Comparison of ENCODE assay signal across 14 cellular contexts in the genomic region with DNA sequence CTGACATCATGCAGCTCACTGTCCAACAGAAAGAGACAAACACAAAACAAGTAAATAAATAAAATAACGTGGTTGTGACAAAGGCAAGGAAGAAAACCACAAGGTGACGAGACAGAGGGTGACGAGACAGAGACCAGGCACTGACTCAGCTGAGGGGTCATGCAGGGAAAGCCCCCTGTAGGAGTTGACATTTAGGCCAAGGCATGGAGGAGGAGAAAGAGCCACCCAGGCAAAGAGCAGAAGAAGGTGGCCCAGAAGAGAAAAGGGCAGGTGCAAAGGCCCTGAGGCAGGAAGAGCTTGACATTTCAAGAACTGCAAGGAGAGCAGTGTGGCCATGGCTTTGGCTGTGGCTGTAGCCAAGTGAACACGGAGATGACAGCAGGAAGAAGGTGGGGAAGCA.
DNase-seq lines count a peak whose midpoint lies in the region; ATAC-seq and TF ChIP-seq lines count a peak whose summit lies in the region.
"Had no signal": no experiment of that assay in that cellular context is flagged by ENCODE, and none has a peak within 500 bp of the region (broad histone marks: within the 10 kb centered on the region; RNA-seq: fewer than 3 reads in every experiment).

No MANE protein-coding gene starts in this region.

- TF ChIP-seq RAD21 in IMR-90 (IDR thresholded peaks at IDR 0.05; ENCODE audit: low read length): no peak

- peak in 2 of 3 donors; percentile 29 for DNase-seq in CD4-positive, CD25-positive, alpha-beta regulatory T cell
- DNase-seq in IMR-90: no peak
- DNase-seq in activated T-cell treated with anti-CD3 and anti-CD28 coated beads for 48 hours (ENCODE audit: low read depth): peak; percentile 59
- DNase-seq in naive thymus-derived CD4-positive, alpha-beta T cell: peak in 1 of 9 donors; percentile 39
- no peak for DNase-seq in GM23338 (ENCODE audit: low spot score)
- no peak for DNase-seq in HuH-7 (ENCODE audit: low spot score)
- no peak for DNase-seq in AG08396 (ENCODE audit: low spot score)
- DNase-seq in islet precursor cell: no peak
- DNase-seq: cerebellar nuclear complex, GM23248, NCI-H146, NCI-H748 treated with DMSO at 0.1 percent for 48 hours had no signal

- no peak overlapping the region for H2BK120ac ChIP-seq in IMR-90 (ENCODE audit: low read depth, low read length)

- no peak overlapping the region for H3K9ac ChIP-seq in IMR-90 (ENCODE audit: low read depth, low read length)
- H3K9ac ChIP-seq: GM23248 had no signal

- H2AFZ ChIP-seq in IMR-90 (replicated peaks; ENCODE audit: low read length, poor library complexity) (peak overlapping the region; percentile 7), GM23338 (no peak overlapping the region)
- H2AFZ ChIP-seq: GM23248 had no signal

- H2BK15ac ChIP-seq in IMR-90 (ENCODE audit: low read depth, low read length): no peak overlapping the region

- CTCF ChIA-PET in IMR-90 (lab: Yijun Ruan, JAX): interaction anchor here (1.0 kb wide), 1 partner anchor 10 kb away, joined by 5 read pairs; no protein-coding TSS in a partner anchor
- CTCF ChIA-PET in naive thymus-derived CD4-positive, alpha-beta T cell (lab: Charles Lee): interaction anchor here (1.0 to 19.2 kb wide), 3 partner anchors 12 to 73 kb away, joined by 3 to 643 read pairs (median 32); a partner anchor contains a TSS

- in situ Hi-C loops in IMR-90 (cut with MboI; ENCODE audit: low sequenced_read_pairs): no loop called here

- TF ChIP-seq CTCF in IMR-90 (conservative IDR thresholded peaks at IDR 0.05; ENCODE audit: low read depth, low read length) (no peak), GM23338 (conservative IDR thresholded peaks at IDR 0.05; ENCODE audit: low read depth in 2 of 2) (no peak)

- POLR2A ChIA-PET in IMR-90 (lab: Charles Lee; ENCODE audit: unreplicated experiment): no interaction called here
- POLR2A ChIA-PET in naive thymus-derived CD4-positive, alpha-beta T cell (lab: Charles Lee): interaction anchor here (1.2 to 18.0 kb wide), 5 partner anchors 10 to 73 kb away, joined by 3 to 559 read pairs (median 6); a partner anchor contains a TSS

- no peak overlapping the region for H3K4ac ChIP-seq in IMR-90 (ENCODE audit: low read depth, low read length)

- no peak overlapping the region for H4K91ac ChIP-seq in IMR-90 (ENCODE audit: insufficient read depth, low read depth, low read length)

- ATAC-seq in CD4-positive, CD25-positive, alpha-beta regulatory T cell (ENCODE audit: low read depth in 2 of 2): no peak
- no peak for ATAC-seq in IMR-90 (ENCODE audit: low read depth)
- ATAC-seq in naive thymus-derived CD4-positive, alpha-beta T cell: no peak
- no peak for ATAC-seq in GM23338

- no peak overlapping the region for H3K14ac ChIP-seq in IMR-90 (replicated peaks; ENCODE audit: low read depth, low read length)

- no TSS peak for BruUV-seq in IMR-90 (replicated peaks; lab: Mats Ljungman, UMichigan)

- peak overlapping the region; percentile 18 for H3K27ac ChIP-seq in CD4-positive, CD25-positive, alpha-beta regulatory T cell (ENCODE audit: insufficient read depth, low read length, poor library complexity, severe bottlenecking)
- H3K27ac ChIP-seq in IMR-90 (ENCODE audit: insufficient read depth, low read length) (no peak overlapping the region), GM23338 (ENCODE audit: low read depth) (no peak overlapping the region)
- peak overlapping the region; percentile 32 for H3K27ac ChIP-seq in naive thymus-derived CD4-positive, alpha-beta T cell (ENCODE audit: low read depth, low read length)
- H3K27ac ChIP-seq: C4-2B, GM23248, vagina had no signal

- no peak overlapping the region for H4K8ac ChIP-seq in IMR-90 (ENCODE audit: low read depth in 2 of 2, low read length in 2 of 2)

- H3K23ac ChIP-seq in IMR-90 (ENCODE audit: low read depth, low read length): no peak overlapping the region

- no peak overlapping the region for H2AK5ac ChIP-seq in IMR-90 (ENCODE audit: low read depth, low read length)

- H2AK9ac ChIP-seq in IMR-90 (replicated peaks; ENCODE audit: low read depth, low read length, poor library complexity): no peak overlapping the region

- dilution Hi-C loops in IMR-90 (cut with HindIII; ENCODE audit: low sequenced_read_pairs, unreplicated experiment): no loop called here

- TF ChIP-seq POLR2A in IMR-90 (IDR thresholded peaks at IDR 0.05; ENCODE audit: low read depth, low read length): no peak

- intact Hi-C loops in IMR-90 (cut with micrococcal nuclease): no loop called here
- intact Hi-C loops in naive thymus-derived CD4-positive, alpha-beta T cell (cut with micrococcal nuclease): loop anchor here in 1 of 2 donors (10.0 kb wide), 2 partner anchors 260 to 880 kb away; a partner anchor contains a TSS

- H3K27me3 ChIP-seq in CD4-positive, CD25-positive, alpha-beta regulatory T cell (ENCODE audit: control insufficient read depth, insufficient read depth, low read length): no peaks in the 10 kb centered on the region
- H3K27me3 ChIP-seq in IMR-90 (ENCODE audit: control insufficient read depth, insufficient read depth, low read length) (peaks cover 16% of the 10 kb centered on the region), GM23338 (ENCODE audit: insufficient read depth) (peaks cover 14% of the 10 kb centered on the region)
- H3K27me3 ChIP-seq in naive thymus-derived CD4-positive, alpha-beta T cell (ENCODE audit: control insufficient read depth in 2 of 2, insufficient read depth in 2 of 2, low read length in 2 of 2): no peaks in the 10 kb centered on the region
- H3K27me3 ChIP-seq: vagina had no signal

- no peaks in the 10 kb centered on the region for H3K36me3 ChIP-seq in CD4-positive, CD25-positive, alpha-beta regulatory T cell (ENCODE audit: control insufficient read depth, insufficient read depth, low read length)
- H3K36me3 ChIP-seq in IMR-90 (ENCODE audit: control insufficient read depth, insufficient read depth, low read length) (no peaks in the 10 kb centered on the region), GM23338 (ENCODE audit: insufficient read depth) (no peaks in the 10 kb centered on the region)
- H3K36me3 ChIP-seq in naive thymus-derived CD4-positive, alpha-beta T cell (ENCODE audit: control insufficient read depth in 2 of 3, insufficient read depth in 3 of 3, low read length in 3 of 3): no peaks in the 10 kb centered on the region
- H3K36me3 ChIP-seq: vagina had no signal

- H3K4me2 ChIP-seq in IMR-90 (ENCODE audit: low read depth, low read length) (no peak overlapping the region), GM23338 (no peak overlapping the region)

- H2BK5ac ChIP-seq in IMR-90 (ENCODE audit: low read depth, low read length, poor library complexity, severe bottlenecking): no peak overlapping the region

- H3F3A ChIP-seq in GM23338 (replicated peaks; ENCODE audit: low read depth): peaks cover 4% of the 10 kb centered on the region; the same call in 1 of the 2 replicates

- no peak overlapping the region for H4K5ac ChIP-seq in IMR-90 (ENCODE audit: low read depth, low read length)

- H3K4me1 Mint-ChIP-seq in CD4-positive, CD25-positive, alpha-beta regulatory T cell: peaks cover 30 to 90% (median 62%) of the 10 kb centered on the region in 4 donors
- H3K4me1 Mint-ChIP-seq in naive thymus-derived CD4-positive, alpha-beta T cell: peaks cover 47 to 90% (median 84%) of the 10 kb centered on the region in 7 donors
- peaks cover 28% of the 10 kb centered on the region for H3K4me1 Mint-ChIP-seq in GM23338

- no peak overlapping the region for H3K4me3 ChIP-seq in CD4-positive, CD25-positive, alpha-beta regulatory T cell (ENCODE audit: low read depth, low read length)
- no peak overlapping the region for H3K4me3 ChIP-seq in IMR-90 (ENCODE audit: insufficient read depth, low read depth, low read length)
- H3K4me3 ChIP-seq in naive thymus-derived CD4-positive, alpha-beta T cell (ENCODE audit: low read length): no peak overlapping the region
- no peak overlapping the region for H3K4me3 ChIP-seq in GM23338
- H3K4me3 ChIP-seq: GM23248, vagina had no signal

- 40% methylated on average over 1 of the region's 4 CpGs; no CpG with 5 or more reads in 1 of the 2 experiments for WGBS in IMR-90 (ENCODE audit: extremely low coverage in 2 of 2, insufficient read length in 1 of 2), 2 experiments

- H3K9me1 ChIP-seq in IMR-90 (ENCODE audit: insufficient read depth, low read length): no peaks in the 10 kb centered on the region; the same call in 1 of the 2 replicates

- no peaks in the 10 kb centered on the region for H3K79me2 ChIP-seq in GM23338 (replicated peaks; ENCODE audit: insufficient read depth)

- H4K20me1 ChIP-seq in IMR-90 (ENCODE audit: insufficient read depth, low read length) (no peaks in the 10 kb centered on the region; the same call in 1 of the 2 replicates), GM23338 (replicated peaks; ENCODE audit: insufficient read depth) (no peaks in the 10 kb centered on the region)

- no peak overlapping the region for H3K56ac ChIP-seq in IMR-90 (ENCODE audit: extremely low read depth, insufficient read depth, low read length)

- no peak overlapping the region for H2BK20ac ChIP-seq in IMR-90 (ENCODE audit: low read depth, low read length)

- H3K36me3 Mint-ChIP-seq in CD4-positive, CD25-positive, alpha-beta regulatory T cell: peaks cover 10% of the 10 kb centered on the region
- H3K36me3 Mint-ChIP-seq in naive thymus-derived CD4-positive, alpha-beta T cell: peaks cover 0 to 25% (median 6%) of the 10 kb centered on the region in 5 donors
- H3K36me3 Mint-ChIP-seq in GM23338 (ENCODE audit: low read depth): no peaks in the 10 kb centered on the region

- peak overlapping the region; percentile 68 to 95 (median 93) for H3K27ac Mint-ChIP-seq in CD4-positive, CD25-positive, alpha-beta regulatory T cell
- H3K27ac Mint-ChIP-seq in naive thymus-derived CD4-positive, alpha-beta T cell: peak overlapping the region; percentile 62 to 98 (median 94)
- H3K27ac Mint-ChIP-seq in GM23338: no peak overlapping the region

- H3K4me1 ChIP-seq in CD4-positive, CD25-positive, alpha-beta regulatory T cell (ENCODE audit: control insufficient read depth, insufficient read depth, low read length, poor library complexity, severe bottlenecking): peaks cover 70% of the 10 kb centered on the region
- H3K4me1 ChIP-seq in IMR-90 (ENCODE audit: control insufficient read depth, insufficient read depth, low read length) (no peaks in the 10 kb centered on the region), GM23338 (ENCODE audit: insufficient read depth) (peaks cover 7% of the 10 kb centered on the region; the same call in 1 of the 2 replicates)
- peaks cover 23 to 63% of the 10 kb centered on the region in 2 donors for H3K4me1 ChIP-seq in naive thymus-derived CD4-positive, alpha-beta T cell (ENCODE audit: control insufficient read depth in 2 of 2, insufficient read depth in 2 of 2, low read length in 2 of 2)

- no peak overlapping the region for H3K18ac ChIP-seq in IMR-90 (ENCODE audit: low read depth, low read length)

- H3K9me3 Mint-ChIP-seq in CD4-positive, CD25-positive, alpha-beta regulatory T cell: peaks cover 0 to 4% (median 0%) of the 10 kb centered on the region in 7 donors
- H3K9me3 Mint-ChIP-seq in naive thymus-derived CD4-positive, alpha-beta T cell: peaks cover 0 to 8% (median 0%) of the 10 kb centered on the region in 11 donors
- H3K9me3 Mint-ChIP-seq in GM23338: no peaks in the 10 kb centered on the region; the same call in 2 of the 3 replicates

- no peaks in the 10 kb centered on the region for H3K27me3 Mint-ChIP-seq in CD4-positive, CD25-positive, alpha-beta regulatory T cell
- peaks cover 0 to 5% (median 0%) of the 10 kb centered on the region in 5 donors for H3K27me3 Mint-ChIP-seq in naive thymus-derived CD4-positive, alpha-beta T cell
- peaks cover 17% of the 10 kb centered on the region for H3K27me3 Mint-ChIP-seq in GM23338 (ENCODE audit: insufficient read depth, low read depth, poor library complexity)

- no peaks in the 10 kb centered on the region for H3K9me2 ChIP-seq in GM23338 (ENCODE audit: insufficient read depth)

- H3K9me3 ChIP-seq in CD4-positive, CD25-positive, alpha-beta regulatory T cell (ENCODE audit: control insufficient read depth in 2 of 2, low read length in 2 of 2): no peaks in the 10 kb centered on the region
- no peaks in the 10 kb centered on the region for H3K9me3 ChIP-seq in IMR-90 (ENCODE audit: control insufficient read depth, insufficient read depth, low read length)
- H3K9me3 ChIP-seq in naive thymus-derived CD4-positive, alpha-beta T cell (ENCODE audit: control insufficient read depth in 2 of 3, low read length in 3 of 3): no peaks in the 10 kb centered on the region
- H3K9me3 ChIP-seq: vagina had no signal

- peak overlapping the region; percentile 1 to 59 (median 46) for H3K4me3 Mint-ChIP-seq in CD4-positive, CD25-positive, alpha-beta regulatory T cell
- H3K4me3 Mint-ChIP-seq in naive thymus-derived CD4-positive, alpha-beta T cell: peak overlapping the region in 7 of 10 donors; percentile 10 to 65 (median 52)
- H3K4me3 Mint-ChIP-seq in GM23338: no peak overlapping the region

- no peaks in the 10 kb centered on the region for H3K79me1 ChIP-seq in IMR-90 (ENCODE audit: low read depth in 1 of 2, low read length in 2 of 2)

Comparison
In these comparisons a context has a peak if more than half of its experiments do, and no peak if none do; other contexts are left out.
1. DNase-seq: peak in CD4-positive, CD25-positive, alpha-beta regulatory T cell (2 of 3) and activated T-cell treated with anti-CD3 and anti-CD28 coated beads for 48 hours (single experiment); none in IMR-90 (single experiment), GM23338 (single experiment), HuH-7 (single experiment), AG08396 (single experiment) and islet precursor cell (single experiment).
2. H3K27ac ChIP-seq: peak in CD4-positive, CD25-positive, alpha-beta regulatory T cell (single experiment) and naive thymus-derived CD4-positive, alpha-beta T cell (single experiment); none in IMR-90 (single experiment) and GM23338 (single experiment).